11 cellular contexts compared by ENCODE assay signal in genomic region chr3:83928391-83928790, GRCh38.
DNase-seq lines count a peak whose midpoint lies in the region; ATAC-seq and TF ChIP-seq lines count a peak whose summit lies in the region.
"Had no signal": no experiment of that assay in that cellular context is flagged by ENCODE, and none has a peak within 500 bp of the region (broad histone marks: within the 10 kb centered on the region; RNA-seq: fewer than 3 reads in every experiment).

No MANE protein-coding gene starts in this region.

- H3K4me1 ChIP-seq in Caco-2 = no peaks in the 10 kb centered on the region

- H3K27ac Mint-ChIP-seq in Caco-2 (ENCODE audit: unreplicated experiment) = no peak overlapping the region
- H3K27ac Mint-ChIP-seq in activated CD8-positive, alpha-beta memory T cell treated with anti-CD3 and anti-CD28 coated beads, Interleukin-2, amount 10 ng/mL, durations not matched to agents 7 days and 5 days = no peak overlapping the region
- H3K27ac Mint-ChIP-seq: activated B cell treated with CpG ODN at 0.5 μM for 24 hours had no signal

- H3K36me3 Mint-ChIP-seq in Caco-2 (ENCODE audit: insufficient read depth, unreplicated experiment) = no peaks in the 10 kb centered on the region
- no peaks in the 10 kb centered on the region for H3K36me3 Mint-ChIP-seq in activated CD8-positive, alpha-beta memory T cell treated with anti-CD3 and anti-CD28 coated beads, Interleukin-2, amount 10 ng/mL, durations not matched to agents 7 days and 5 days

- no peaks in the 10 kb centered on the region for H3K27me3 ChIP-seq in Caco-2 (replicated peaks; ENCODE audit: control insufficient read depth, insufficient read depth, low read length)

- H3K4me3 Mint-ChIP-seq in Caco-2 (ENCODE audit: unreplicated experiment) = no peak overlapping the region
- no peak overlapping the region for H3K4me3 Mint-ChIP-seq in activated CD8-positive, alpha-beta memory T cell treated with anti-CD3 and anti-CD28 coated beads, Interleukin-2, amount 10 ng/mL, durations not matched to agents 7 days and 5 days
- H3K4me3 Mint-ChIP-seq: activated B cell treated with CpG ODN at 0.5 μM for 24 hours had no signal

- intact Hi-C loops in Caco-2 (cut with micrococcal nuclease; ENCODE audit: unreplicated experiment) = no loop called here

- ATAC-seq in GM19468 (IDR thresholded peaks at IDR 0.05; ENCODE audit: extremely low read depth, unreplicated experiment) = peak; percentile 32
- ATAC-seq in activated CD8-positive, alpha-beta memory T cell treated with anti-CD3 and anti-CD28 coated beads, Interleukin-2, amount 10 ng/mL, durations not matched to agents 7 days and 5 days = no peak

- no peaks in the 10 kb centered on the region for H3K4me1 Mint-ChIP-seq in Caco-2 (ENCODE audit: low read depth, unreplicated experiment)
- no peaks in the 10 kb centered on the region for H3K4me1 Mint-ChIP-seq in activated CD8-positive, alpha-beta memory T cell treated with anti-CD3 and anti-CD28 coated beads, Interleukin-2, amount 10 ng/mL, durations not matched to agents 7 days and 5 days
- H3K4me1 Mint-ChIP-seq: activated B cell treated with CpG ODN at 0.5 μM for 24 hours had no signal

- no peak overlapping the region for H3K4me3 ChIP-seq in Caco-2 (ENCODE audit: low read depth, low read length)
- H3K4me3 ChIP-seq in epithelial cell of esophagus (ENCODE audit: low read length) = no peak overlapping the region

- CTCF ChIA-PET in Caco-2 (lab: Charles Lee) = no interaction called here
- CTCF ChIA-PET in activated CD8-positive, alpha-beta memory T cell treated with anti-CD3 and anti-CD28 coated beads, Interleukin-2, amount 10 ng/mL, durations not matched to agents 7 days and 5 days (lab: Charles Lee) = no interaction called here

- H3K9me3 ChIP-seq in Caco-2 = no peaks in the 10 kb centered on the region

- TF ChIP-seq CTCF in Caco-2 (IDR thresholded peaks at IDR 0.05; ENCODE audit: insufficient read depth in 1 of 2, low read depth in 1 of 2, low read length in 1 of 2, severe bottlenecking in 1 of 2, unreplicated experiment in 1 of 2) = peak; percentile 28 to 38
- peak; percentile 19 for TF ChIP-seq CTCF in epithelial cell of esophagus (IDR thresholded peaks at IDR 0.05; ENCODE audit: insufficient read depth, low read depth, low read length, missing control alignments)

- DNase-seq in Caco-2 = peak in 1 of 2 experiments; percentile 19
- DNase-seq in NCI-H69 (lab: John Stamatoyannopoulos, UW) = peak; percentile 46
- DNase-seq in epithelial cell of esophagus (ENCODE audit: low read depth) = peak; percentile 37
- no peak for DNase-seq in NCI-H345 treated with DMSO at 0.1 percent for 48 hours (lab: John Stamatoyannopoulos, UW; ENCODE audit: unreplicated experiment)
- no peak for DNase-seq in ureter (ENCODE audit: low spot score)
- DNase-seq in kidney glomerular epithelial cell (lab: John Stamatoyannopoulos, UW) = no peak
- DNase-seq in activated CD8-positive, alpha-beta memory T cell treated with anti-CD3 and anti-CD28 coated beads, Interleukin-2, amount 10 ng/mL, durations not matched to agents 7 days and 5 days = no peak
- DNase-seq: activated B cell treated with CpG ODN at 0.5 μM for 24 hours, NCI-H2081, nucleus accumbens had no signal

- no peaks in the 10 kb centered on the region for H3K36me3 ChIP-seq in Caco-2 (ENCODE audit: control insufficient read depth, insufficient read depth, low read length)

- POLR2A ChIA-PET in Caco-2 (lab: Charles Lee) = no interaction called here

- BruUV-seq in Caco-2 (replicated peaks; lab: Mats Ljungman, UMichigan) = no TSS peak

- H3K27me3 Mint-ChIP-seq in Caco-2 (ENCODE audit: insufficient read depth, unreplicated experiment) = no peaks in the 10 kb centered on the region
- no peaks in the 10 kb centered on the region for H3K27me3 Mint-ChIP-seq in activated CD8-positive, alpha-beta memory T cell treated with anti-CD3 and anti-CD28 coated beads, Interleukin-2, amount 10 ng/mL, durations not matched to agents 7 days and 5 days
- H3K27me3 Mint-ChIP-seq: activated B cell treated with CpG ODN at 0.5 μM for 24 hours had no signal

- peaks cover 14% of the 10 kb centered on the region for H3K9me3 Mint-ChIP-seq in Caco-2 (ENCODE audit: unreplicated experiment)
- peaks cover 15% of the 10 kb centered on the region for H3K9me3 Mint-ChIP-seq in activated CD8-positive, alpha-beta memory T cell treated with anti-CD3 and anti-CD28 coated beads, Interleukin-2, amount 10 ng/mL, durations not matched to agents 7 days and 5 days (ENCODE audit: low read depth)

Comparison
In these comparisons a context has a peak if more than half of its experiments do, and no peak if none do; other contexts are left out.
1. DNase-seq: peak in NCI-H69 (single experiment) and epithelial cell of esophagus (single experiment); none in NCI-H345 treated with DMSO at 0.1 percent for 48 hours (single experiment), ureter (single experiment), kidney glomerular epithelial cell (single experiment) and activated CD8-positive, alpha-beta memory T cell treated with anti-CD3 and anti-CD28 coated beads, Interleukin-2, amount 10 ng/mL, durations not matched to agents 7 days and 5 days (single experiment).